Comparison of ENCODE assay signal across 2 cellular contexts in the genomic region with DNA sequence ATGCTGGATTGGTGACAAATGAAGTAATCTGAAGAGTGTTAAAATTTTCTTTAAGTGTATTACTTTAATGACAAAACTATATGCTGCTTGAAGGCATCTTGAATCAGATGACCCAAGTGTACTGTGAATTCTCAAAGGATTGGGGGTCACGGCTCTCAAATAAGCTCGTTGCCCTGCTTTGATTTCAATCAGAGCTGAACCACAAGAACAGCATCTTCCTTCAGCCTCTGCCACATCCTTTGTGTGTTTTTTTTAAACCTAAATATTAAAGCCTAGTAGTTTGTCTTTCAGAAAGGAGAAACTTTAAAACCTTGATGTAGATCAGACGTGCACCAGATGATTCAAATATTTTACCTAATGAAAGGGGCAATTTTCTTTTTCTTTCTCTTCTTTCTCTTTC.
TF ChIP-seq lines count a peak whose summit lies in the region.

No MANE protein-coding gene starts in this region.

TF ChIP-seq in endothelial cell of umbilical vein, 7 proteins besides CTCF, POLR2A, EP300 and RAD21:
- TF ChIP-seq MYC (IDR thresholded peaks at IDR 0.05; ENCODE audit: low read depth, low read length): no peak
- TF ChIP-seq POLR2AphosphoS5 (IDR thresholded peaks at IDR 0.05; ENCODE audit: insufficient read depth, low read depth, low read length): no peak
- TF ChIP-seq FOS (IDR thresholded peaks at IDR 0.05; ENCODE audit: borderline replicate concordance, insufficient read depth, low read length): no peak
- no peak for TF ChIP-seq EZH2 (IDR thresholded peaks at IDR 0.05; ENCODE audit: borderline replicate concordance, low read depth, low read length, severe bottlenecking)
- TF ChIP-seq, protein P1, sequence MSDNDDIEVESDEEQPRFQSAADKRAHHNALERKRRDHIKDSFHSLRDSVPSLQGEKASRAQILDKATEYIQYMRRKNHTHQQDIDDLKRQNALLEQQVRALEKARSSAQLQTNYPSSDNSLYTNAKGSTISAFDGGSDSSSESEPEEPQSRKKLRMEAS (IDR thresholded peaks at IDR 0.05; ENCODE audit: insufficient read depth, insufficient read length): no peak
- no peak for TF ChIP-seq JUN (IDR thresholded peaks at IDR 0.05; ENCODE audit: borderline replicate concordance, insufficient read depth, insufficient read length, low read depth)

TF ChIP-seq in WTC11, 78 proteins besides CTCF, POLR2A, EP300 and RAD21:
- TF ChIP-seq ATF1 (CRISPR knock-in tag; IDR thresholded peaks at IDR 0.05) (no peak), RORB (CRISPR knock-in tag; IDR thresholded peaks at IDR 0.05) (no peak), TP53 (CRISPR knock-in tag; IDR thresholded peaks at IDR 0.05) (no peak)
